ENCODE assay signal across 1 cellular context in the genomic region with DNA sequence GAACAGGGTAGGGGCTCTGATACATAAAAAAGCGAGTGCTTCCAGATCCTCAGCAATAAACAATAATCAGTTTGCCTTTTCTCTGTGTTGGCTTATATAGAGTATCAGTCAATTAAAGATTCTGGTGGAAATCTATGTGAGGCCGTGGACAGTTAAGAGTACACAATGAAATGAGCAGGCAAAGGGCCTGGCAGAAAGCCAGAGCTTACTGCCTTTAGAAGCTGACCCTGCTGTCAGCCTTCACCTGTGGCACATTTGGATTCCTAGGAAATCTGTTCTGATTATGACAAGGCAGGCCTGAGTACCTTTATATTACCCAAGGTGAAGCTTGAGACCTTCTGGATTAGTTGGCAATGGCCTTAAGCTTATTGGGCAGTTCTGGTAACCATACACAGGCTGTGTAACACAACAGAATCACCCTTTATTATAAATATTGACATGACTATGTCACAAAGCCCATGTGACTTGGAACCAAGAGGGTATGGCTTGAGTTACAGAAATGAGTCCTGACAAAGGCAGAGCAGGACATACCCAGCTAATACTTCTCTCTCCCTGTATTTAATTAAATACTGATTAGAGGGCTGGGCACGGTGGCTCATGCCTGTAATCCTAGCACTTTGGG.
A peak's percentile ranks its signal among the peaks of the same experiment; 100 is the strongest.
TF ChIP-seq lines count a peak whose summit lies in the region.

No MANE protein-coding gene starts in this region.

TF ChIP-seq in IMR-90, 13 proteins besides CTCF, POLR2A, EP300 and RAD21 (continued from another document):
- TF ChIP-seq, protein P1, sequence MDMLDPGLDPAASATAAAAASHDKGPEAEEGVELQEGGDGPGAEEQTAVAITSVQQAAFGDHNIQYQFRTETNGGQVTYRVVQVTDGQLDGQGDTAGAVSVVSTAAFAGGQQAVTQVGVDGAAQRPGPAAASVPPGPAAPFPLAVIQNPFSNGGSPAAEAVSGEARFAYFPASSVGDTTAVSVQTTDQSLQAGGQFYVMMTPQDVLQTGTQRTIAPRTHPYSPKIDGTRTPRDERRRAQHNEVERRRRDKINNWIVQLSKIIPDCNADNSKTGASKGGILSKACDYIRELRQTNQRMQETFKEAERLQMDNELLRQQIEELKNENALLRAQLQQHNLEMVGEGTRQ (IDR thresholded peaks at IDR 0.05; ENCODE audit: low read depth, low read length) = peak; percentile 63
- no peak for TF ChIP-seq BHLHE40 (IDR thresholded peaks at IDR 0.05; ENCODE audit: low read depth, low read length)
TF ChIP-seq in IMR-90: peak in this region for 1.
